ENCODE assay signal across 10 cellular contexts in genomic region chr3:52090131-52090548, GRCh38. TPM values are rescaled to one million over a fixed set of nuclear protein-coding genes. Genes with fewer than 3 reads are reported as not detected.
DNase-seq lines count a peak whose midpoint lies in the region; ATAC-seq lines count a peak whose summit lies in the region.
"Had no signal": no experiment of that assay in that cellular context is flagged by ENCODE, and none has a peak within 500 bp of the region (broad histone marks: within the 10 kb centered on the region; RNA-seq: fewer than 3 reads in every experiment).

No MANE protein-coding gene starts in this region.

- peaks cover 2% of the 10 kb centered on the region for H3K36me3 Mint-ChIP-seq in activated naive CD4-positive, alpha-beta T cell treated with anti-CD3 and anti-CD28 coated beads for 36 hours (ENCODE audit: low read depth)
- H3K36me3 Mint-ChIP-seq: naive B cell had no signal

- DNase-seq in EH (ENCODE audit: low read depth) = peak; percentile 98
- DNase-seq in SW480 (ENCODE audit: low spot score) = peak; percentile 83
- DNase-seq in glomerular visceral epithelial cell (ENCODE audit: extremely low spot score) = peak; percentile 93
- no peak for DNase-seq in sciatic nerve (ENCODE audit: low spot score)
- no peak for DNase-seq in NCI-H2196 treated with DMSO at 0.1 percent for 48 hours (lab: John Stamatoyannopoulos, UW; ENCODE audit: unreplicated experiment)
- no peak for DNase-seq in activated naive CD4-positive, alpha-beta T cell treated with anti-CD3 and anti-CD28 coated beads for 36 hours
- DNase-seq in NCI-H510A treated with DMSO at 0.1 percent for 48 hours (lab: John Stamatoyannopoulos, UW) = no peak
- DNase-seq: activated naive CD8-positive, alpha-beta T cell treated with anti-CD3 and anti-CD28 coated beads, Interleukin-2, amount 10 ng/mL, durations not matched to agents 7 days and 5 days; naive B cell had no signal

- H3K4me1 Mint-ChIP-seq in activated naive CD4-positive, alpha-beta T cell treated with anti-CD3 and anti-CD28 coated beads for 36 hours (ENCODE audit: low read depth) = peaks cover 16% of the 10 kb centered on the region

- no peaks in the 10 kb centered on the region for H3K9me3 Mint-ChIP-seq in activated naive CD4-positive, alpha-beta T cell treated with anti-CD3 and anti-CD28 coated beads for 36 hours
- H3K9me3 Mint-ChIP-seq: activated naive CD8-positive, alpha-beta T cell treated with anti-CD3 and anti-CD28 coated beads, Interleukin-2, amount 10 ng/mL, durations not matched to agents 7 days and 5 days; naive B cell had no signal

- intact Hi-C loops in sciatic nerve (cut with DNase I) = no loop called here
- intact Hi-C loops in activated naive CD4-positive, alpha-beta T cell treated with anti-CD3 and anti-CD28 coated beads for 36 hours (cut with micrococcal nuclease) = no loop called here

- no peaks in the 10 kb centered on the region for H3K27me3 Mint-ChIP-seq in activated naive CD4-positive, alpha-beta T cell treated with anti-CD3 and anti-CD28 coated beads for 36 hours (ENCODE audit: low read depth)
- H3K27me3 Mint-ChIP-seq: activated naive CD8-positive, alpha-beta T cell treated with anti-CD3 and anti-CD28 coated beads, Interleukin-2, amount 10 ng/mL, durations not matched to agents 7 days and 5 days; naive B cell had no signal

- CTCF ChIA-PET in activated naive CD4-positive, alpha-beta T cell treated with anti-CD3 and anti-CD28 coated beads for 36 hours (lab: Charles Lee) = no interaction called here

- H3K27ac Mint-ChIP-seq in activated naive CD4-positive, alpha-beta T cell treated with anti-CD3 and anti-CD28 coated beads for 36 hours = no peak overlapping the region
- H3K27ac Mint-ChIP-seq: activated naive CD8-positive, alpha-beta T cell treated with anti-CD3 and anti-CD28 coated beads, Interleukin-2, amount 10 ng/mL, durations not matched to agents 7 days and 5 days; naive B cell had no signal

- ATAC-seq in sciatic nerve (peak; percentile 73), HG02852 (IDR thresholded peaks at IDR 0.05; ENCODE audit: unreplicated experiment) (no peak)

- H3K4me3 Mint-ChIP-seq in activated naive CD4-positive, alpha-beta T cell treated with anti-CD3 and anti-CD28 coated beads for 36 hours = no peak overlapping the region
- H3K4me3 Mint-ChIP-seq: activated naive CD8-positive, alpha-beta T cell treated with anti-CD3 and anti-CD28 coated beads, Interleukin-2, amount 10 ng/mL, durations not matched to agents 7 days and 5 days; naive B cell had no signal

RNA-seq across cellular contexts. Expression of gene DUSP7, which starts 33.8 kb away (rescaled TPM):
- 22.1 TPM for total RNA-seq in sciatic nerve
- 1 to 10 TPM; 8.2 to 9.1 TPM for total RNA-seq in activated naive CD4-positive, alpha-beta T cell treated with anti-CD3 and anti-CD28 coated beads for 36 hours

Comparison
In these comparisons a context has a peak if more than half of its experiments do, and no peak if none do; other contexts are left out.
1. DNase-seq: peak in EH (single experiment), SW480 (single experiment) and glomerular visceral epithelial cell (single experiment); none in sciatic nerve (single experiment), NCI-H2196 treated with DMSO at 0.1 percent for 48 hours (single experiment), activated naive CD4-positive, alpha-beta T cell treated with anti-CD3 and anti-CD28 coated beads for 36 hours (single experiment) and NCI-H510A treated with DMSO at 0.1 percent for 48 hours (single experiment).